Comparison of ENCODE assay signal across 9 cellular contexts in genomic region chr22:24407278-24407665, GRCh38. TPM values are rescaled to one million over a fixed set of nuclear protein-coding genes. Genes with fewer than 3 reads are reported as not detected.
DNase-seq lines count a peak whose midpoint lies in the region; FAIRE-seq and TF ChIP-seq lines count a peak whose summit lies in the region.
"Had no signal": no experiment of that assay in that cellular context is flagged by ENCODE, and none has a peak within 500 bp of the region (broad histone marks: within the 10 kb centered on the region; RNA-seq: fewer than 3 reads in every experiment).

No MANE protein-coding gene starts in this region.

- peaks cover 46% of the 10 kb centered on the region for H3K4me1 Mint-ChIP-seq in activated naive CD8-positive, alpha-beta T cell (ENCODE audit: low read depth)

- TF ChIP-seq CTCF in kidney (IDR thresholded peaks at IDR 0.05; ENCODE audit: borderline replicate concordance, extremely low read depth, insufficient read depth) (no peak), tibial nerve (IDR thresholded peaks at IDR 0.05) (no peak)

- no peaks in the 10 kb centered on the region for H3K9me3 ChIP-seq in kidney (ENCODE audit: control insufficient read depth in 1 of 2, low read length in 2 of 2)
- no peaks in the 10 kb centered on the region for H3K9me3 ChIP-seq in skeletal muscle tissue (ENCODE audit: control insufficient read depth in 3 of 3, low read length in 3 of 3)
- no peaks in the 10 kb centered on the region for H3K9me3 ChIP-seq in tibial nerve

- H3K4me3 ChIP-seq in kidney (ENCODE audit: low read length in 2 of 2), result no peak overlapping the region
- H3K4me3 ChIP-seq in skeletal muscle tissue (ENCODE audit: low read length in 3 of 3), result no peak overlapping the region
- H3K4me3 ChIP-seq in tibial nerve, result no peak overlapping the region

- H3K27me3 ChIP-seq in skeletal muscle tissue (ENCODE audit: control insufficient read depth in 3 of 3, insufficient read depth in 3 of 3, low read length in 3 of 3) (no peaks in the 10 kb centered on the region), tibial nerve (no peaks in the 10 kb centered on the region)

- H3K36me3 Mint-ChIP-seq in activated naive CD8-positive, alpha-beta T cell, result no peaks in the 10 kb centered on the region

- FAIRE-seq in kidney (lab: Jason Lieb, UNC), result no peak

- H3K4me1 ChIP-seq in kidney (ENCODE audit: control insufficient read depth in 1 of 2, insufficient read depth in 1 of 2, low read depth in 1 of 2, low read length in 2 of 2) (peaks cover 17 to 35% of the 10 kb centered on the region in 2 donors), skeletal muscle tissue (ENCODE audit: control insufficient read depth in 3 of 3, insufficient read depth in 3 of 3, low read length in 3 of 3) (peaks cover 32 to 52% (median 46%) of the 10 kb centered on the region in 3 donors), tibial nerve (peaks cover 0 to 35% (median 8%) of the 10 kb centered on the region in 4 donors)

- peak overlapping the region; percentile 81 for H3K27ac Mint-ChIP-seq in activated naive CD8-positive, alpha-beta T cell

- H3K9ac ChIP-seq in kidney (ENCODE audit: low read length in 2 of 2) (peak overlapping the region in 1 of 2 donors; percentile 27), skeletal muscle tissue (ENCODE audit: low read depth in 1 of 3, low read length in 3 of 3) (peak overlapping the region in 1 of 3 donors; percentile 11)

- no peak for TF ChIP-seq EP300 in tibial nerve (IDR thresholded peaks at IDR 0.05)

- WGBS in tibial nerve, 2 donors, result 36 to 55% methylated on average over 15 of the region's 15 CpGs

- intact Hi-C loops in kidney (cut with DNase I), result no loop called here

- TF ChIP-seq POLR2A in tibial nerve (IDR thresholded peaks at IDR 0.05), result no peak

- no peaks in the 10 kb centered on the region for H3K9me3 Mint-ChIP-seq in activated naive CD8-positive, alpha-beta T cell (ENCODE audit: low read depth)

- H3K27me3 Mint-ChIP-seq in activated naive CD8-positive, alpha-beta T cell, result no peaks in the 10 kb centered on the region

- H3K36me3 ChIP-seq in kidney (ENCODE audit: control insufficient read depth in 1 of 2, insufficient read depth in 2 of 2, low read length in 2 of 2) (no peaks in the 10 kb centered on the region), skeletal muscle tissue (ENCODE audit: control insufficient read depth in 3 of 3, insufficient read depth in 3 of 3, low read length in 3 of 3) (peaks cover 9 to 13% (median 10%) of the 10 kb centered on the region in 3 donors), tibial nerve (peaks cover 0 to 36% (median 0%) of the 10 kb centered on the region in 3 donors)

- H3K27ac ChIP-seq in kidney (ENCODE audit: low read depth in 2 of 2, low read length in 2 of 2), result no peak overlapping the region
- peak overlapping the region; percentile 56 for H3K27ac ChIP-seq in skeletal muscle tissue (ENCODE audit: low read depth, low read length)
- peak overlapping the region in 2 of 4 donors; percentile 23 to 49 for H3K27ac ChIP-seq in tibial nerve

- DNase-seq in activated effector memory CD4-positive, alpha-beta T cell treated with anti-CD3 and anti-CD28 coated beads, Interleukin-2, amount 50 U/mL, for 16 hours, result peak; percentile 53
- DNase-seq in activated effector memory CD4-positive, alpha-beta T cell treated with Interleukin-2 at 50 U/mL for 16 hours, result no peak
- peak; percentile 79 for DNase-seq in kidney
- no peak for DNase-seq in HK-2 (ENCODE audit: unreplicated experiment)
- DNase-seq in activated T-cell treated with anti-CD3 and anti-CD28 coated beads for 4 hours, result no peak
- no peak for DNase-seq in tibial nerve (ENCODE audit: low spot score in 2 of 2)
- DNase-seq: NCI-H2107 had no signal

- H3K4me3 Mint-ChIP-seq in activated naive CD8-positive, alpha-beta T cell, result no peak overlapping the region

RNA-seq across cellular contexts. Expression of gene ADORA2A, which starts 20.1 kb away (rescaled TPM):
- 6.9 TPM for total RNA-seq in kidney
- 6.1 TPM for polyA plus RNA-seq in kidney (ENCODE audit: insufficient read depth, low read depth, low replicate concordance)
- total RNA-seq in skeletal muscle tissue, result 10.4 TPM
- 1 to 10 TPM; 2.6 to 4.2 (median 3.5) TPM for total RNA-seq in tibial nerve

Comparison
In these comparisons a context has a peak if more than half of its experiments do, and no peak if none do; other contexts are left out.
1. DNase-seq: peak in activated effector memory CD4-positive, alpha-beta T cell treated with anti-CD3 and anti-CD28 coated beads, Interleukin-2, amount 50 U/mL, for 16 hours (single experiment) and kidney (single experiment); none in activated effector memory CD4-positive, alpha-beta T cell treated with Interleukin-2 at 50 U/mL for 16 hours (single experiment), HK-2 (single experiment), activated T-cell treated with anti-CD3 and anti-CD28 coated beads for 4 hours (single experiment) and tibial nerve (0 of 2).